In genomic region chr12:3042394-3042793, GRCh38 we compare ENCODE assay signal across 1 cellular context.
TF ChIP-seq lines count a peak whose summit lies in the region.

No MANE protein-coding gene starts in this region.

TF ChIP-seq in WTC11, 78 proteins besides CTCF, POLR2A, EP300 and RAD21 (continued from another document):
- TF ChIP-seq, protein P1, sequence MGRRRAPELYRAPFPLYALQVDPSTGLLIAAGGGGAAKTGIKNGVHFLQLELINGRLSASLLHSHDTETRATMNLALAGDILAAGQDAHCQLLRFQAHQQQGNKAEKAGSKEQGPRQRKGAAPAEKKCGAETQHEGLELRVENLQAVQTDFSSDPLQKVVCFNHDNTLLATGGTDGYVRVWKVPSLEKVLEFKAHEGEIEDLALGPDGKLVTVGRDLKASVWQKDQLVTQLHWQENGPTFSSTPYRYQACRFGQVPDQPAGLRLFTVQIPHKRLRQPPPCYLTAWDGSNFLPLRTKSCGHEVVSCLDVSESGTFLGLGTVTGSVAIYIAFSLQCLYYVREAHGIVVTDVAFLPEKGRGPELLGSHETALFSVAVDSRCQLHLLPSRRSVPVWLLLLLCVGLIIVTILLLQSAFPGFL (CRISPR knock-in tag; IDR thresholded peaks at IDR 0.05; ENCODE audit: borderline replicate concordance) = no peak
- TF ChIP-seq ELF4 (CRISPR knock-in tag; IDR thresholded peaks at IDR 0.05; ENCODE audit: low read depth) = no peak
- TF ChIP-seq, protein P2, sequence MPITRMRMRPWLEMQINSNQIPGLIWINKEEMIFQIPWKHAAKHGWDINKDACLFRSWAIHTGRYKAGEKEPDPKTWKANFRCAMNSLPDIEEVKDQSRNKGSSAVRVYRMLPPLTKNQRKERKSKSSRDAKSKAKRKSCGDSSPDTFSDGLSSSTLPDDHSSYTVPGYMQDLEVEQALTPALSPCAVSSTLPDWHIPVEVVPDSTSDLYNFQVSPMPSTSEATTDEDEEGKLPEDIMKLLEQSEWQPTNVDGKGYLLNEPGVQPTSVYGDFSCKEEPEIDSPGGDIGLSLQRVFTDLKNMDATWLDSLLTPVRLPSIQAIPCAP (CRISPR knock-in tag; IDR thresholded peaks at IDR 0.05) = no peak
- TF ChIP-seq PRRX2 (CRISPR knock-in tag; IDR thresholded peaks at IDR 0.05) = no peak
- no peak for TF ChIP-seq RORB (CRISPR knock-in tag; IDR thresholded peaks at IDR 0.05)
- no peak for TF ChIP-seq NR2C2 (CRISPR knock-in tag; IDR thresholded peaks at IDR 0.05)
- no peak for TF ChIP-seq HMGXB4 (CRISPR knock-in tag; IDR thresholded peaks at IDR 0.05)
- TF ChIP-seq, protein P3, sequence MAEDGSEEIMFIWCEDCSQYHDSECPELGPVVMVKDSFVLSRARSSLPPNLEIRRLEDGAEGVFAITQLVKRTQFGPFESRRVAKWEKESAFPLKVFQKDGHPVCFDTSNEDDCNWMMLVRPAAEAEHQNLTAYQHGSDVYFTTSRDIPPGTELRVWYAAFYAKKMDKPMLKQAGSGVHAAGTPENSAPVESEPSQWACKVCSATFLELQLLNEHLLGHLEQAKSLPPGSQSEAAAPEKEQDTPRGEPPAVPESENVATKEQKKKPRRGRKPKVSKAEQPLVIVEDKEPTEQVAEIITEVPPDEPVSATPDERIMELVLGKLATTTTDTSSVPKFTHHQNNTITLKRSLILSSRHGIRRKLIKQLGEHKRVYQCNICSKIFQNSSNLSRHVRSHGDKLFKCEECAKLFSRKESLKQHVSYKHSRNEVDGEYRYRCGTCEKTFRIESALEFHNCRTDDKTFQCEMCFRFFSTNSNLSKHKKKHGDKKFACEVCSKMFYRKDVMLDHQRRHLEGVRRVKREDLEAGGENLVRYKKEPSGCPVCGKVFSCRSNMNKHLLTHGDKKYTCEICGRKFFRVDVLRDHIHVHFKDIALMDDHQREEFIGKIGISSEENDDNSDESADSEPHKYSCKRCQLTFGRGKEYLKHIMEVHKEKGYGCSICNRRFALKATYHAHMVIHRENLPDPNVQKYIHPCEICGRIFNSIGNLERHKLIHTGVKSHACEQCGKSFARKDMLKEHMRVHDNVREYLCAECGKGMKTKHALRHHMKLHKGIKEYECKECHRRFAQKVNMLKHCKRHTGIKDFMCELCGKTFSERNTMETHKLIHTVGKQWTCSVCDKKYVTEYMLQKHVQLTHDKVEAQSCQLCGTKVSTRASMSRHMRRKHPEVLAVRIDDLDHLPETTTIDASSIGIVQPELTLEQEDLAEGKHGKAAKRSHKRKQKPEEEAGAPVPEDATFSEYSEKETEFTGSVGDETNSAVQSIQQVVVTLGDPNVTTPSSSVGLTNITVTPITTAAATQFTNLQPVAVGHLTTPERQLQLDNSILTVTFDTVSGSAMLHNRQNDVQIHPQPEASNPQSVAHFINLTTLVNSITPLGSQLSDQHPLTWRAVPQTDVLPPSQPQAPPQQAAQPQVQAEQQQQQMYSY (CRISPR knock-in tag; IDR thresholded peaks at IDR 0.05) = no peak
- no peak for TF ChIP-seq GTF2I (CRISPR knock-in tag; conservative IDR thresholded peaks at IDR 0.05)
- no peak for TF ChIP-seq CREB1 (CRISPR knock-in tag; IDR thresholded peaks at IDR 0.05)
- no peak for TF ChIP-seq E2F5 (CRISPR knock-in tag; IDR thresholded peaks at IDR 0.05)
- TF ChIP-seq ZNF423 (CRISPR knock-in tag; IDR thresholded peaks at IDR 0.05) = no peak
TF ChIP-seq in WTC11: peak in this region for 0.
